In genomic region chr11:129275825-129276224, GRCh38 we compare ENCODE assay signal across 2 cellular contexts.
A peak's percentile ranks its signal among the peaks of the same experiment; 100 is the strongest.
TF ChIP-seq lines count a peak whose summit lies in the region.

No MANE protein-coding gene starts in this region.

TF ChIP-seq in A549, 52 proteins besides CTCF, POLR2A, EP300 and RAD21 (continued from another document):
- no peak for TF ChIP-seq ZSCAN20 (CRISPR knock-in tag; IDR thresholded peaks at IDR 0.05)
- TF ChIP-seq JUN (IDR thresholded peaks at IDR 0.05) = no peak
- no peak for TF ChIP-seq CHD4 (IDR thresholded peaks at IDR 0.05; ENCODE audit: borderline replicate concordance)
- no peak for TF ChIP-seq BHLHE40 (IDR thresholded peaks at IDR 0.05; ENCODE audit: low read depth, low read length)
- no peak for TF ChIP-seq HOXA7 (CRISPR knock-in tag; IDR thresholded peaks at IDR 0.05)
- TF ChIP-seq HDAC2 (IDR thresholded peaks at IDR 0.05) = no peak

TF ChIP-seq in HepG2, 621 proteins besides CTCF, POLR2A, EP300 and RAD21 (continued from another document):
- TF ChIP-seq HNF1A (IDR thresholded peaks at IDR 0.05; ENCODE audit: low read depth) (peak; percentile 56; the same call in 1 of the 2 replicates), HNF1A (CRISPR knock-in tag; IDR thresholded peaks at IDR 0.05; ENCODE audit: borderline replicate concordance) (no peak; the same call in 1 of the 2 replicates), ARID5B (CRISPR knock-in tag; IDR thresholded peaks at IDR 0.05) (peak; percentile 25; the same call in 1 of the 2 replicates), REPIN1 (CRISPR knock-in tag; IDR thresholded peaks at IDR 0.05; ENCODE audit: borderline replicate concordance, low read depth) (no peak), FIP1L1 (IDR thresholded peaks at IDR 0.05; ENCODE audit: borderline replicate concordance, insufficient read depth, low read depth, low read length) (no peak), ZMYM2 (CRISPR knock-in tag; IDR thresholded peaks at IDR 0.05) (no peak), TFAP4 (IDR thresholded peaks at IDR 0.05; ENCODE audit: borderline replicate concordance, low read depth) (peak; percentile 65; the same call in 1 of the 2 replicates), SALL2 (CRISPR knock-in tag; IDR thresholded peaks at IDR 0.05) (no peak), HNF4G (IDR thresholded peaks at IDR 0.05; ENCODE audit: borderline replicate concordance, low read depth, low read length) (peak; percentile 20; the same call in 1 of the 2 replicates), HNF4G (CRISPR knock-in tag; IDR thresholded peaks at IDR 0.05; ENCODE audit: borderline replicate concordance, low read depth) (no peak), POLR2G (IDR thresholded peaks at IDR 0.05; ENCODE audit: low read depth, low read length) (0 out of 2 replicates have a peak, but pooled peaks have one; percentile 43), KLF15 (CRISPR knock-in tag; IDR thresholded peaks at IDR 0.05; ENCODE audit: borderline replicate concordance) (no peak), TBL1XR1 (IDR thresholded peaks at IDR 0.05; ENCODE audit: borderline replicate concordance, low read length, partially characterized antibody) (no peak)
